2 cellular contexts compared by ENCODE assay signal in the genomic region with DNA sequence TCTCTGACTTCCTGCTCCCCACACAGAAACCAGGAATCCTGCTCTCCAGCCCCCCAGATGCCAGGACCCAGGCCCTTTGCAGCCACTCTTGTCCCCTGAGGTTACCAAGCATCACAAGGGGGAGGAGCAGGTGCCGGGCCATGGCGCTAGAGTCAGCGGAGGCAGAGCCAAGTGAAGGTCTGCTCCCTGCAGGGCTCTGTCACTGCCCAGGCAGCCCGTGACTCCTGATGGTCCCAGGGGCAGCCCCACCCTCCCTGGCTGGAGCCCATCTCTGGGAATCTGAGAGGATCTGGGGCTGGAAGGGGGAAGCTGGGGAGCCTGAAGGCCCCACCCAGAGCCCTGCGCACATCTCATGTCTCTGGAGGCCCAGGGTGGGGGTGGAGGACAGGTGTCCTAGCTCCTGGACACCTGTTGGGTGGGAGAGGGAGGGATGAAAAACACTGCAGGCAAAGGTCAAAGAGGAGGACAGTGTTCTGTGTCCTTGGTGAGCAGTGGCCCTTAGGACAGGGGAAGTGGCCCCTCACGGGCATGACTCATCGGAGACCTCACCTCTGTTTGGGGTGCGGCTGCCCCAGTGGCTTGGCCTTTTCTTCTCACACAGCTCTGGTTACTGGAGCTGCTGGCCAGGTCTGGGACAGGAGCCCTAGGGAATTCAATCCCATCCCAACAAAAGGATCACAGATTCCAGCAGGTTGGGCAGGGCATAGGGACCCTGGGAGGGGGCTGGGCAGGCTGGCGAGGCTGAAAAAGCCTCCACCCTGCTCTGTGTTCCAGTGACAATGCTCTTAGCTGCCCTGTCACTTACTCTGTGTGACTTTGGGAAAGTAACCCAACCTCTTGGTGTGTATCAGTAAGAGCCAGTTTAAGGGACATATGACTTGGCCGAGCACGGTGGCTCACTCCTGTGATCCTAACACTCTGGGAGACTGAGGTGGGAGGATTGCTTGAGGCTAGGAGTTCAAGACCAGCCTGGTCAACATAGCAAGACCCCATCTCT.
TF ChIP-seq lines count a peak whose summit lies in the region.

Gene PRSS36, minus strand, starts transcription at position 173 of the 997 bp plus-strand sequence. Its CDS starts 31 bp downstream, at position 142.

TF ChIP-seq in HEK293, 187 proteins besides CTCF, POLR2A, EP300 and RAD21:
- TF ChIP-seq ZNF121 (tag by site-specific recombination; IDR thresholded peaks at IDR 0.05) (0 out of 2 replicates have a peak, but pooled peaks have one; percentile 15), ZNF548 (tag by site-specific recombination; IDR thresholded peaks at IDR 0.05) (no peak), ZNF530 (tag by site-specific recombination; IDR thresholded peaks at IDR 0.05; ENCODE audit: low read depth) (no peak), ZBTB17 (tag by site-specific recombination; IDR thresholded peaks at IDR 0.05) (peak; percentile 58), YY1 (tag by site-specific recombination; IDR thresholded peaks at IDR 0.05) (no peak), SCRT1 (tag by site-specific recombination; IDR thresholded peaks at IDR 0.05; ENCODE audit: borderline replicate concordance) (peak; percentile 46; the same call in 1 of the 2 replicates), ZNF664 (tag by site-specific recombination; IDR thresholded peaks at IDR 0.05) (no peak), SCRT2 (tag by site-specific recombination; IDR thresholded peaks at IDR 0.05) (peak; percentile 88), ZIC2 (tag by site-specific recombination; IDR thresholded peaks at IDR 0.05) (0 out of 2 replicates have a peak, but pooled peaks have one; percentile 7), KLF1 (tag by site-specific recombination; IDR thresholded peaks at IDR 0.05) (no peak; the same call in 1 of the 2 replicates), ZNF335 (tag by site-specific recombination; conservative IDR thresholded peaks at IDR 0.05) (no peak), ZNF449 (tag by site-specific recombination; IDR thresholded peaks at IDR 0.05) (peak; percentile 84)
- TF ChIP-seq, protein P1, sequence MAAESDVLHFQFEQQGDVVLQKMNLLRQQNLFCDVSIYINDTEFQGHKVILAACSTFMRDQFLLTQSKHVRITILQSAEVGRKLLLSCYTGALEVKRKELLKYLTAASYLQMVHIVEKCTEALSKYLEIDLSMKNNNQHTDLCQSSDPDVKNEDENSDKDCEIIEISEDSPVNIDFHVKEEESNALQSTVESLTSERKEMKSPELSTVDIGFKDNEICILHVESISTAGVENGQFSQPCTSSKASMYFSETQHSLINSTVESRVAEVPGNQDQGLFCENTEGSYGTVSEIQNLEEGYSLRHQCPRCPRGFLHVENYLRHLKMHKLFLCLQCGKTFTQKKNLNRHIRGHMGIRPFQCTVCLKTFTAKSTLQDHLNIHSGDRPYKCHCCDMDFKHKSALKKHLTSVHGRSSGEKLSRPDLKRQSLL (tag by site-specific recombination; IDR thresholded peaks at IDR 0.05): peak; percentile 55; the same call in 1 of the 2 replicates

TF ChIP-seq in H1, 55 proteins besides CTCF, POLR2A, EP300 and RAD21:
- 0 out of 2 replicates have a peak, but pooled peaks have one; percentile 26 for TF ChIP-seq JUND (IDR thresholded peaks at IDR 0.05; ENCODE audit: low read length)
- TF ChIP-seq RNF2 (IDR thresholded peaks at IDR 0.05; ENCODE audit: borderline replicate concordance, low read depth, low read length, missing control alignments, poor library complexity, severe bottlenecking): no peak
TF ChIP-seq in H1: peak in this region for 1.
